1 cellular context compared by ENCODE assay signal in the genomic region with DNA sequence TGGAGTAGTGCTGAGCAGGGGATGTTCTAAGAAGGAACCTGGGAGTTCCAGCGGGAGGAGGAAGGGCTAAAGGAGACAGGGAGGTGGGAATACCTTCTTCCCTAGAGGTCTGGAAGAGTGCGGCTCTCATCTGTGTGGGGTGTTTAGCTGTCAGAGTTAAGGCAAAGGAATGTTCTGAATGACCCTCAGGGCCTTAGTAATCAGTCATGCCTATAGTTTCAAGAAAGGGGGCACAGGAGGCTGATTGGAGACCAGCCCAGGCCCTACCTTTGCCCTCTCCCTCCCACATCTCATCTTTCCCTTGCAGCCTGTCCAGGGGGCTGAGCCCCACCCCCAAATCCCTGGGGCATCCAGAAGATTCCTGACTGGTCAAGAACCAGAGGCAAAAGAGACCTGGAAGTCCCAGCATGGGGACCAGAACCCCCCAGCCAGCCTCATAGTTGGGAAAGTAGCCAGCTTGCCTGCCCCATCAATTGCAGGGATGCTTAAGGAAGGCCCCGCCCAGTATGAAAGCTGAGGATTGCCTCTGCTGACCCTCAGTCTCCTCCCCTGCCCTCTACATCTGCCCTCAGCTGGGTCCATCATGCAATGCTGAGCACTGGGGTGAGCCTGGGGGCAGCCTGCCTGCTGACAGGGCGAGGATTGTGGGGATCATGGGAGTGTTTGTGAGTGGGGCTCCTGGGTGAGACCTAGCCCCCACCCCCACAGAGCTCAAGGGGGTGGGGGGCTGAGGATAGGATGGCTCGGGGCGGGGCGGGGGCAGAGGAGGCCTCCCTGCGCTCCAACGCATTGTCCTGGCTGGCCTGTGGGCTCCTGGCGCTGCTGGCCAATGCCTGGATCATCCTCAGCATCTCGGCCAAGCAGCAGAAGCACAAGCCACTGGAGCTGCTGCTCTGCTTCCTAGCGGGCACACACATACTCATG.
TF ChIP-seq lines count a peak whose summit lies in the region.

No MANE protein-coding gene starts in this region.

TF ChIP-seq in HCT116, 20 proteins besides CTCF, POLR2A, EP300 and RAD21:
- TF ChIP-seq POLR2AphosphoS5 (IDR thresholded peaks at IDR 0.05; ENCODE audit: low read depth, low read length): peak; percentile 10; the same call in 1 of the 2 replicates
- no peak for TF ChIP-seq JUND (IDR thresholded peaks at IDR 0.05)
